Comparison of ENCODE assay signal across 18 cellular contexts in the genomic region with DNA sequence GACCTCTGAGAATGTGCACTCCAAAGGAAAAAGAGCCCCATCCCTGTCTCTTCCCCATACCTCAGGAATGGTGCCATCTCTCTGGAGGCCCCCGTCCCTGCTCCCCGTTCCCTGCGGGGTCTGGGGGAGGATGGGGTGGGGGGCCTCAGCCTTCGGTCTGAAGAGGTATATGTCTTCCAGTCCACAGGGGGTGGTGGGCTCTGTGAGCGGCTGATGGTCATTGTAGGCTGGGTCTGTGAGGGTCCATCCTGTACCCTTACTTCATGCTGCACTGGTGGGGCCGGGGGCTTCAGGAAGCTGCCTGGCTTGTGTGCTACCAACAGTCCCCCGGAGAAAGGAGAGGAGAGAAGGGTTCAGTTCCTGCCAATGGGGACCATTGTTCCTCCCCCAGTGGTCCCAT. TPM values are rescaled to one million over a fixed set of nuclear protein-coding genes. Genes with fewer than 3 reads are reported as not detected.
DNase-seq lines count a peak whose midpoint lies in the region; ATAC-seq lines count a peak whose summit lies in the region.
"Had no signal": no experiment of that assay in that cellular context is flagged by ENCODE, and none has a peak within 500 bp of the region (broad histone marks: within the 10 kb centered on the region; RNA-seq: fewer than 3 reads in every experiment).

No MANE protein-coding gene starts in this region.

- H3K9me3 ChIP-seq in neuronal stem cell (replicated peaks in 1 of 2; ENCODE audit: control insufficient read depth in 2 of 2, insufficient read depth in 1 of 2, low read depth in 1 of 2, low read length in 2 of 2), result no peaks in the 10 kb centered on the region
- H3K9me3 ChIP-seq: A549, BE2C, BLaER1 had no signal

- H3K36me3 ChIP-seq in H7 (replicated peaks; ENCODE audit: control insufficient read depth, insufficient read depth, low read length) (no peaks in the 10 kb centered on the region), neuronal stem cell (replicated peaks in 1 of 2; ENCODE audit: control insufficient read depth in 2 of 2, insufficient read depth in 2 of 2, low read length in 2 of 2) (no peaks in the 10 kb centered on the region)
- H3K36me3 ChIP-seq: BE2C, BLaER1 had no signal

- H2BK12ac ChIP-seq in neuronal stem cell (ENCODE audit: low read length), result no peak overlapping the region

- peak; percentile 22 for DNase-seq in Right ventricle myocardium inferior (ENCODE audit: missing footprints)
- no peak for DNase-seq in Right ventricle myocardium superior
- DNase-seq in H7, result peak; percentile 39
- DNase-seq in neuronal stem cell (ENCODE audit: low spot score), result no peak
- DNase-seq in kidney glomerular epithelial cell (lab: John Stamatoyannopoulos, UW), result no peak

- peak overlapping the region; percentile 9 for H3K18ac ChIP-seq in neuronal stem cell (ENCODE audit: low read length)

- peak overlapping the region; percentile 71 for H3K23ac ChIP-seq in neuronal stem cell (ENCODE audit: low read depth, low read length, poor library complexity)

- H3K9ac ChIP-seq in neuronal stem cell (ENCODE audit: low read depth, low read length, poor library complexity), result no peak overlapping the region
- H3K9ac ChIP-seq: BLaER1 had no signal

- no peak overlapping the region for H3K27ac ChIP-seq in neuronal stem cell (replicated peaks; ENCODE audit: low read length)
- H3K27ac ChIP-seq: 22Rv1, A549, BLaER1 had no signal

- no peak overlapping the region for H3K4me3 ChIP-seq in H7 (ENCODE audit: insufficient read depth, low read depth, low read length)
- H3K4me3 ChIP-seq in neuronal stem cell (ENCODE audit: low read length in 2 of 2), result no peak overlapping the region
- H3K4me3 ChIP-seq: A549, BLaER1, GM12878 had no signal

- H3K14ac ChIP-seq in neuronal stem cell (ENCODE audit: low read length), result no peak overlapping the region

- no peak overlapping the region for H3K4me2 ChIP-seq in neuronal stem cell (ENCODE audit: insufficient read depth, low read length, poor library complexity, severe bottlenecking)
- H3K4me2 ChIP-seq: A549, BLaER1 had no signal

- H2BK5ac ChIP-seq in neuronal stem cell (ENCODE audit: low read length), result no peak overlapping the region

- no peak overlapping the region for H3K4ac ChIP-seq in neuronal stem cell (ENCODE audit: low read length)

- no peak overlapping the region for H2AFZ ChIP-seq in neuronal stem cell (ENCODE audit: low read length)

- peaks cover 34% of the 10 kb centered on the region for H3K27me3 ChIP-seq in H7 (ENCODE audit: control insufficient read depth, insufficient read depth, low read length)
- peaks cover 0 to 35% (median 23%) of the 10 kb centered on the region in 3 experiments for H3K27me3 ChIP-seq in neuronal stem cell (ENCODE audit: control insufficient read depth in 3 of 3, insufficient read depth in 3 of 3, low read depth in 1 of 3, low read length in 3 of 3)

- no peak overlapping the region for H2AK5ac ChIP-seq in neuronal stem cell (ENCODE audit: low read depth, low read length)

- ATAC-seq in Right ventricle myocardium inferior (no peak), Right ventricle myocardium superior (ENCODE audit: poor library complexity) (no peak)

- WGBS in neuronal stem cell (ENCODE audit: extremely low coverage in 2 of 2, insufficient read length in 2 of 2, insufficient replicate concordance in 1 of 2), 2 donors, result no CpG with 5 or more reads among the region's 7 CpGs

- no peak overlapping the region for H2BK120ac ChIP-seq in neuronal stem cell (ENCODE audit: low read depth, low read length)

- H2BK15ac ChIP-seq in neuronal stem cell (ENCODE audit: low read length), result no peak overlapping the region

- no peak overlapping the region for H4K91ac ChIP-seq in neuronal stem cell (ENCODE audit: low read depth, low read length, poor library complexity)

- intact Hi-C loops in Right ventricle myocardium inferior (cut with DNase I) (loop anchor here (2.0 to 5.0 kb wide), 2 partner anchors 132 to 435 kb away; no protein-coding TSS in a partner anchor), Right ventricle myocardium superior (cut with DNase I) (loop anchor here (2.0 to 5.0 kb wide), 3 partner anchors 85 to 575 kb away; no protein-coding TSS in a partner anchor)

- no peak overlapping the region for H4K8ac ChIP-seq in neuronal stem cell (ENCODE audit: low read depth, low read length)

- H3K79me1 ChIP-seq in neuronal stem cell (ENCODE audit: low read depth, low read length), result no peaks in the 10 kb centered on the region

- H3K4me1 ChIP-seq in neuronal stem cell (ENCODE audit: control insufficient read depth in 2 of 2, insufficient read depth in 1 of 2, low read depth in 1 of 2, low read length in 2 of 2), result peaks cover 5 to 6% of the 10 kb centered on the region in 2 donors

RNA-seq across cellular contexts. Expression of a gene that starts 6.1 kb away (rescaled TPM):
- total RNA-seq in Right ventricle myocardium inferior (0.27 TPM), Right ventricle myocardium superior (0.11 TPM)
- total RNA-seq in H7 (2014; rRNA removed; shearing (Covaris generic)), result 0.10 TPM in 1 of 2 replicates, not detected in the other
- polyA plus RNA-seq in neuronal stem cell (2013, experiment 1 of 2), result 0.15 TPM
- polyA plus RNA-seq in neuronal stem cell (2013, experiment 2 of 2), result 0.19 TPM
- total RNA-seq: A172; CD4-positive, CD25-positive, alpha-beta regulatory T cell; Daoy; G401; GM12878 had no signal
- polyA plus RNA-seq: AG04450; CD14-positive monocyte; CD4-positive, CD25-positive, alpha-beta regulatory T cell; CD8-positive, alpha-beta memory T cell had no signal

RNA-seq across cellular contexts. Expression of a gene that starts 13.7 kb away (rescaled TPM):
- total RNA-seq in Right ventricle myocardium inferior (not detected), Right ventricle myocardium superior (not detected)
- total RNA-seq in H7 (2014; rRNA removed; shearing (Covaris generic)), result not detected in 2 replicates
- 0.24 TPM for polyA plus RNA-seq in neuronal stem cell (2013, experiment 1 of 2)
- polyA plus RNA-seq in neuronal stem cell (2013, experiment 2 of 2), result 0.32 TPM
- total RNA-seq: A172; CD4-positive, alpha-beta memory T cell; CD4-positive, CD25-positive, alpha-beta regulatory T cell; CD8-positive, alpha-beta memory T cell; Daoy; G401; GM12878 had no signal
- polyA plus RNA-seq: AG04450; CD14-positive monocyte; CD4-positive, alpha-beta memory T cell; CD4-positive, CD25-positive, alpha-beta regulatory T cell; CD8-positive, alpha-beta memory T cell had no signal

RNA-seq across cellular contexts. Expression of a gene that starts 15.5 kb away (rescaled TPM):
- 18.9 TPM for total RNA-seq in Right ventricle myocardium inferior
- total RNA-seq in Right ventricle myocardium superior, result 22.3 TPM
- 13.8 and 16.9 TPM in 2 replicates for total RNA-seq in H7 (2014; rRNA removed; shearing (Covaris generic))
- polyA plus RNA-seq in neuronal stem cell (2013, experiment 1 of 2), result 20.8 TPM
- polyA plus RNA-seq in neuronal stem cell (2013, experiment 2 of 2), result 20.9 TPM
- total RNA-seq: CD4-positive, CD25-positive, alpha-beta regulatory T cell; GM12878 had no signal
- polyA plus RNA-seq: CD14-positive monocyte, GM12878 had no signal

RNA-seq across cellular contexts. Expression of a gene that starts 48.5 kb away (rescaled TPM):
- total RNA-seq in Right ventricle myocardium inferior, result 2.3 TPM
- total RNA-seq in Right ventricle myocardium superior, result 1.2 TPM
- total RNA-seq in H7 (2014; rRNA removed; shearing (Covaris generic)), result not detected in 2 replicates
- polyA plus RNA-seq in neuronal stem cell (2013, experiment 1 of 2), result 0.53 TPM
- 0.40 TPM for polyA plus RNA-seq in neuronal stem cell (2013, experiment 2 of 2)
- total RNA-seq: CD4-positive, CD25-positive, alpha-beta regulatory T cell; CD8-positive, alpha-beta memory T cell; G401; GM12878 had no signal
- polyA plus RNA-seq: CD14-positive monocyte; CD8-positive, alpha-beta memory T cell; GM12878 had no signal

Comparison
In these comparisons a context has a peak if more than half of its experiments do, and no peak if none do; other contexts are left out.
1. DNase-seq: peak in Right ventricle myocardium inferior (single experiment) and H7 (single experiment); none in Right ventricle myocardium superior (single experiment), neuronal stem cell (single experiment) and kidney glomerular epithelial cell (single experiment).